Comparison of ENCODE assay signal across 23 cellular contexts in the genomic region with DNA sequence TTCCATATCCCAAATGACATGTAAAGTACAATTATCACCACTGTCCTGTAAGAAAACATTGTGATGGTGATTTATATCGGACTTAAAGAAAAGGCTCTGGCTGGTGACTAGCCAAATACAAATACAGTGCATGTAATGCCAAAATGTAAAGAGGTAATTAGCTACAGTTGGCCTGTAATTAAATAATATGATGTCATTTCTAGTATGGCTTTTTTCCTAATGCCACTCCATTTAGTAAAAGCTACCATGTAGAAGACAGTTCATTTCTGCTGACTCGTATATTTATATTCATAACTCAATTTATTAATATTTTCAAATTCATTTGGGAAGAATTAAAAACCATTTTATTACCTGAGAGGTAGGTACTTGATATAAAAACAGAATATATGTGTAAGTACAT.
DNase-seq lines count a peak whose midpoint lies in the region; ATAC-seq, FAIRE-seq and TF ChIP-seq lines count a peak whose summit lies in the region.
"Had no signal": no experiment of that assay in that cellular context is flagged by ENCODE, and none has a peak within 500 bp of the region (broad histone marks: within the 10 kb centered on the region; RNA-seq: fewer than 3 reads in every experiment).

No MANE protein-coding gene starts in this region.

- H3K27ac ChIP-seq in HepG2 (ENCODE audit: extremely low read length, insufficient read depth, low read length) (no peak overlapping the region), right lobe of liver (no peak overlapping the region)
- H3K27ac ChIP-seq: BLaER1 treated with 17β-estradiol and CSF1 and Interleukin-3, amounts not matched to agents 10 nM and 100 nM; RWPE1 had no signal

- no peaks in the 10 kb centered on the region for H3K9me3 ChIP-seq in HepG2 (ENCODE audit: low read length)
- H3K9me3 ChIP-seq in right lobe of liver, result no peaks in the 10 kb centered on the region
- H3K9me3 ChIP-seq: BLaER1 treated with 17β-estradiol and CSF1 and Interleukin-3, amounts not matched to agents 10 nM and 100 nM; HAP-1 had no signal

- TF ChIP-seq CTCF in HepG2 (CRISPR knock-in tag; IDR thresholded peaks at IDR 0.05), result no peak
- no peak for TF ChIP-seq CTCF in right lobe of liver (IDR thresholded peaks at IDR 0.05)

- no peak overlapping the region for H3K4me2 ChIP-seq in HepG2 (ENCODE audit: low read depth, low read length)
- H3K4me2 ChIP-seq: BLaER1 treated with 17β-estradiol and CSF1 and Interleukin-3, amounts not matched to agents 10 nM and 100 nM; GM23338 had no signal

- intact Hi-C loops in HepG2 (cut with micrococcal nuclease; ENCODE audit: unreplicated experiment) (no loop called here), right lobe of liver (cut with DNase I) (no loop called here), Right ventricle myocardium superior (cut with DNase I) (no loop called here)

- H3K4me3 ChIP-seq in HepG2 (replicated peaks in 1 of 3; ENCODE audit: insufficient read depth in 1 of 3, low read depth in 2 of 3, low read length in 3 of 3), result no peak overlapping the region
- H3K4me3 ChIP-seq in right lobe of liver, result no peak overlapping the region
- H3K4me3 ChIP-seq: BLaER1 treated with 17β-estradiol and CSF1 and Interleukin-3, amounts not matched to agents 10 nM and 100 nM; GM23338; HAP-1 had no signal

- H4K20me1 ChIP-seq in HepG2 (ENCODE audit: insufficient read depth, low read length), result no peaks in the 10 kb centered on the region
- H4K20me1 ChIP-seq: BLaER1 treated with 17β-estradiol and CSF1 and Interleukin-3, amounts not matched to agents 10 nM and 100 nM had no signal

- no peak for TF ChIP-seq RAD21 in HepG2 (CRISPR knock-in tag; IDR thresholded peaks at IDR 0.05)

- WGBS in HepG2 (ENCODE audit: low lambda C conversion rate), result 2% methylated on average over 2 of the region's 2 CpGs
- WGBS in right lobe of liver (ENCODE audit: insufficient coverage, low coverage, low lambda C conversion rate, missing lambda C conversion rate), result 59% methylated on average over 2 of the region's 2 CpGs

- ATAC-seq in HepG2 (no peak), right lobe of liver (no peak), HG02571 (IDR thresholded peaks at IDR 0.05; ENCODE audit: unreplicated experiment) (no peak), GM21447 (IDR thresholded peaks at IDR 0.05; ENCODE audit: unreplicated experiment) (no peak), Right ventricle myocardium superior (ENCODE audit: poor library complexity) (no peak)
- ATAC-seq: GM23338, Panc1 had no signal

- no peak for FAIRE-seq in HepG2 (lab: Jason Lieb, UNC)
- FAIRE-seq: GM18507 had no signal

- TF ChIP-seq POLR2A in HepG2 (IDR thresholded peaks at IDR 0.05; ENCODE audit: insufficient read depth in 1 of 2, low read depth in 2 of 2, low read length in 2 of 2), result no peak
- no peak for TF ChIP-seq POLR2A in right lobe of liver (IDR thresholded peaks at IDR 0.05)

- no peaks in the 10 kb centered on the region for H3K36me3 ChIP-seq in HepG2 (replicated peaks in 1 of 2; ENCODE audit: control insufficient read depth in 1 of 2, insufficient read depth in 2 of 2, low read length in 2 of 2)
- no peaks in the 10 kb centered on the region for H3K36me3 ChIP-seq in right lobe of liver
- H3K36me3 ChIP-seq: BLaER1 treated with 17β-estradiol and CSF1 and Interleukin-3, amounts not matched to agents 10 nM and 100 nM; HAP-1 had no signal

- no TSS peak for BruUV-seq in HepG2 (replicated peaks; lab: Mats Ljungman, UMichigan)

- POLR2A ChIA-PET in HepG2 (lab: Yijun Ruan, JAX), result no interaction called here

- H2AFZ ChIP-seq in HepG2 (ENCODE audit: low read length), result no peak overlapping the region
- H2AFZ ChIP-seq: GM23338 had no signal

- H3K9ac ChIP-seq in HepG2 (ENCODE audit: insufficient read depth, low read depth, low read length), result no peak overlapping the region
- H3K9ac ChIP-seq: BLaER1 treated with 17β-estradiol and CSF1 and Interleukin-3, amounts not matched to agents 10 nM and 100 nM had no signal

- H3K79me2 ChIP-seq in HepG2 (ENCODE audit: insufficient read depth, low read length), result no peaks in the 10 kb centered on the region

- CTCF ChIA-PET in HepG2 (lab: Yijun Ruan, JAX; ENCODE audit: low intra/inter-chr PET ratio, low total read pairs), result no interaction called here

- H3K4me1 ChIP-seq in HepG2 (ENCODE audit: insufficient read depth, low read length) (no peaks in the 10 kb centered on the region), right lobe of liver (no peaks in the 10 kb centered on the region)

- DNase-seq in HepG2 (ENCODE audit: low spot score) (no peak), right lobe of liver (no peak), NCI-H1417 treated with DMSO at 0.1 percent for 48 hours (lab: John Stamatoyannopoulos, UW) (peak; percentile 54), NCI-H748 treated with DMSO at 0.1 percent for 48 hours (lab: John Stamatoyannopoulos, UW) (peak; percentile 9), NCI-H524 treated with DMSO at 0.1 percent for 48 hours (lab: John Stamatoyannopoulos, UW) (no peak), Right ventricle myocardium superior (no peak)
- DNase-seq: CD4-positive, alpha-beta T cell; DMS53; KBM-7; MV-4-11; NCI-H187 treated with DMSO at 0.1 percent for 48 hours; NCI-H82; SHP77 treated with DMSO at 0.1 percent for 48 hours; SW 1271; T-helper 9 cell had no signal

- TF ChIP-seq EP300 in HepG2 (IDR thresholded peaks at IDR 0.05; ENCODE audit: low read depth in 2 of 2, low read length in 2 of 2), result no peak
- TF ChIP-seq EP300 in HepG2 (CRISPR knock-in tag; IDR thresholded peaks at IDR 0.05; ENCODE audit: borderline replicate concordance), result no peak

- in situ Hi-C loops in HepG2 (cut with HindIII; ENCODE audit: extremely low pct_ligation_motif_present, low pct_unique_long_range_greater_than_20kb), result no loop called here

- no peaks in the 10 kb centered on the region; a peak in 1 of 5 replicates for H3K27me3 ChIP-seq in HepG2 (ENCODE audit: control insufficient read depth in 1 of 2, insufficient read depth in 2 of 2, low read length in 2 of 2)
- no peaks in the 10 kb centered on the region for H3K27me3 ChIP-seq in right lobe of liver
- H3K27me3 ChIP-seq: BLaER1 treated with 17β-estradiol and CSF1 and Interleukin-3, amounts not matched to agents 10 nM and 100 nM had no signal

TF ChIP-seq in HepG2, 621 proteins besides CTCF, POLR2A, EP300 and RAD21:
- TF ChIP-seq RXRA (CRISPR knock-in tag; IDR thresholded peaks at IDR 0.05) (no peak), ZC3H13 (CRISPR knock-in tag; IDR thresholded peaks at IDR 0.05) (no peak), U2AF2 (IDR thresholded peaks at IDR 0.05; ENCODE audit: low read depth, low read length) (no peak), DRAP1 (CRISPR knock-in tag; IDR thresholded peaks at IDR 0.05) (no peak), CREM (IDR thresholded peaks at IDR 0.05) (no peak), CREM (CRISPR knock-in tag; IDR thresholded peaks at IDR 0.05) (no peak), MAFF (IDR thresholded peaks at IDR 0.05; ENCODE audit: low read depth, low read length) (peak; percentile 80), MAFK (conservative IDR thresholded peaks at IDR 0.05 in 1 of 2, IDR thresholded peaks at IDR 0.05 in 1 of 2; ENCODE audit: low read length in 2 of 2) (peak; percentile 70 to 89), ZNF704 (CRISPR knock-in tag; IDR thresholded peaks at IDR 0.05; ENCODE audit: borderline replicate concordance) (no peak), ATF7 (IDR thresholded peaks at IDR 0.05) (peak; percentile 57), ATF7 (CRISPR knock-in tag; IDR thresholded peaks at IDR 0.05) (no peak), ZNF768 (CRISPR knock-in tag; IDR thresholded peaks at IDR 0.05) (no peak), SP1 (IDR thresholded peaks at IDR 0.05) (no peak), SP1 (CRISPR knock-in tag; IDR thresholded peaks at IDR 0.05) (no peak)
- TF ChIP-seq, protein P1, sequence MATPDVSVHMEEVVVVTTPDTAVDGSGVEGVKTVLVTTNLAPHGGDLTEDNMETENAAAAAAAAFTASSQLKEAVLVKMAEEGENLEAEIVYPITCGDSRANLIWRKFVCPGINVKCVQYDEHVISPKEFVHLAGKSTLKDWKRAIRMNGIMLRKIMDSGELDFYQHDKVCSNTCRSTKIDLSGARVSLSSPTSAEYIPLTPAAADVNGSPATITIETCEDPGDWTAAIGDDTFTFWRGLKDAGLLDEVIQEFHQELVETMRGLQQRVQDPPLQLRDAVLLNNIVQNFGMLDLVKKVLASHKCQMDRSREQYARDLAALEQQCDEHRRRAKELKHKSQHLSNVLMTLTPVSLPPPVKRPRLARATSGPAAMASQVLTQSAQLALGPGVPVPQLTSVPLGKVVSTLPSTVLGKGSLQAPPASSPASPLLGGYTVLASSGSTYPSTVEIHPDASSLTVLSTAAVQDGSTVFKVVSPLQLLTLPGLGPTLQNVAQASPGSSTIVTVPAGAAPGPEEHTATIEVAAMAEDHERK (CRISPR knock-in tag; IDR thresholded peaks at IDR 0.05; ENCODE audit: low read depth), result no peak

Comparison
In these comparisons a context has a peak if more than half of its experiments do, and no peak if none do; other contexts are left out.
1. DNase-seq: peak in NCI-H1417 treated with DMSO at 0.1 percent for 48 hours (single experiment) and NCI-H748 treated with DMSO at 0.1 percent for 48 hours (single experiment); none in HepG2 (single experiment), right lobe of liver (0 of 3), NCI-H524 treated with DMSO at 0.1 percent for 48 hours (single experiment) and Right ventricle myocardium superior (single experiment).